In genomic region chr19:47679922-47680857, GRCh38 we compare ENCODE assay signal across 14 cellular contexts.
"Had no signal": no experiment of that assay in that cellular context is flagged by ENCODE, and none has a peak within 500 bp of the region (broad histone marks: within the 10 kb centered on the region; RNA-seq: fewer than 3 reads in every experiment).

No MANE protein-coding gene starts in this region.

- H3K4me3 Mint-ChIP-seq: dendritic cell treated with granulocyte-macrophage colony-stimulating factor and Interleukin-4, amounts not matched to agents 40 ng/mL and 50 ng/mL, for 4 days; mesothelial cell of epicardium; natural killer cell; neural crest cell had no signal

- H3K27ac ChIP-seq: foreskin keratinocyte, pancreas had no signal

- H3K4me1 Mint-ChIP-seq: mesothelial cell of epicardium, neural crest cell had no signal

- DNase-seq: foreskin keratinocyte; natural killer cell; nucleus accumbens; small intestine; stimulated activated CD4-positive, alpha-beta T cell treated with anti-CD3 and anti-CD28 coated beads, Interleukin-12 subunit alpha, Interleukin-12 subunit beta, amount 100 ng/mL, for 4 hours; stimulated activated naive CD4-positive, alpha-beta T cell treated with Interleukin-2 at 50 U/mL for 16 hours; trophoblast cell had no signal

- H3K4me3 ChIP-seq: pancreas had no signal

- H3K36me3 Mint-ChIP-seq: natural killer cell had no signal

- H3K9me3 ChIP-seq: pancreas had no signal

- ATAC-seq: foreskin keratinocyte, natural killer cell, pancreas had no signal

- H3K9me3 Mint-ChIP-seq: dendritic cell treated with granulocyte-macrophage colony-stimulating factor and Interleukin-4, amounts not matched to agents 40 ng/mL and 50 ng/mL, for 4 days; mesothelial cell of epicardium; natural killer cell; neural crest cell had no signal

- H3K27me3 Mint-ChIP-seq: dendritic cell treated with granulocyte-macrophage colony-stimulating factor and Interleukin-4, amounts not matched to agents 40 ng/mL and 50 ng/mL, for 4 days; progenitor cell of endocrine pancreas had no signal

- H3K27ac Mint-ChIP-seq: dendritic cell treated with granulocyte-macrophage colony-stimulating factor and Interleukin-4, amounts not matched to agents 40 ng/mL and 50 ng/mL, for 4 days; mesothelial cell of epicardium; progenitor cell of endocrine pancreas had no signal

- H3K27me3 ChIP-seq: foreskin keratinocyte, pancreas had no signal

- H3K4me1 ChIP-seq: foreskin keratinocyte, pancreas had no signal

- FAIRE-seq: colon, pancreas, small intestine, urothelium cell line had no signal
